In the genomic region with DNA sequence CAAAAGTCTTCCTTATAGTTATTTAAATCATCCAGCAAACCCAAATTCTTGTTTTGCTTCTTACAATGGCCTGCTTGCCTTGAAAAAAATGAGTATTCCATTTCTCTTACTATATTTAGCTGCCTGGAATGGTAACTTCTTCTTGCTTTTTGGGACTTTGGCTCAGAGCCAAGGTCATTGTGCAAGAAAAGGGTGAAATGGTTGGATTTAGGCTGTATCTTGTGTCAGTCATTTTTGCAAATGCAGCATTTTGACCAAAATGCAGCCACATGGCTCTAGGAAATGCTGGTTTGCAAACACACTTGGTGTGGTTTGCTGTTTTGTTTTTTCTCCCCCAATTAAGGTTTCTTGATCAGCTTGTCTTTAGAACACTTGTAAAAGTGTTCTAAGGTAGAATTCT, we compare ENCODE assay signal across 29 cellular contexts.
A peak's percentile ranks its signal among the peaks of the same experiment; 100 is the strongest.
DNase-seq lines count a peak whose midpoint lies in the region; ATAC-seq, FAIRE-seq and TF ChIP-seq lines count a peak whose summit lies in the region.
"Had no signal": no experiment of that assay in that cellular context is flagged by ENCODE, and none has a peak within 500 bp of the region (broad histone marks: within the 10 kb centered on the region; RNA-seq: fewer than 3 reads in every experiment).

No MANE protein-coding gene starts in this region.

- ATAC-seq in A549, result no peak
- ATAC-seq: naive thymus-derived CD8-positive, alpha-beta T cell had no signal

- H3K4me2 ChIP-seq in A549, result peak overlapping the region; percentile 69

- no peaks in the 10 kb centered on the region for H3K36me3 ChIP-seq in MG63
- H3K36me3 ChIP-seq: esophagus muscularis mucosa, uterus had no signal

- FAIRE-seq in A549 (lab: Jason Lieb, UNC), result no peak
- FAIRE-seq in D721Med (lab: Jason Lieb, UNC), result no peak
- FAIRE-seq: kidney had no signal

- no peaks in the 10 kb centered on the region for H3K27me3 ChIP-seq in MG63
- H3K27me3 ChIP-seq: esophagus muscularis mucosa, uterus had no signal

- no peak overlapping the region for H3K4me3 ChIP-seq in A549
- H3K4me3 ChIP-seq in MG63, result no peak overlapping the region
- H3K4me3 ChIP-seq: esophagus muscularis mucosa, uterus had no signal

- DNase-seq in A549 (ENCODE audit: low read depth in 1 of 2, low spot score in 1 of 2), result no peak
- peak; percentile 50 for DNase-seq in LHCN-M2 (ENCODE audit: low read depth)
- peak; percentile 10 to 25 for DNase-seq in erythroblast (lab: John Stamatoyannopoulos, UW)
- DNase-seq in myocyte (ENCODE audit: low read depth), result peak; percentile 66
- no peak for DNase-seq in retina
- no peak for DNase-seq in D721Med (ENCODE audit: insufficient read length, low spot score)
- no peak for DNase-seq in RKO (ENCODE audit: low spot score)
- no peak for DNase-seq in MG63
- DNase-seq: activated CD4-positive, alpha-beta T cell treated with anti-CD3 and anti-CD28 coated beads, Interleukin-2, amount 10 ng/mL, durations not matched to agents 7 days and 5 days; activated gamma-delta T cell; amygdala; caudate nucleus; CD4-positive, CD25-positive, alpha-beta regulatory T cell; DMS79; HFFc6; hypothalamus; KG1; kidney; mesenchymal stem cell; naive thymus-derived CD8-positive, alpha-beta T cell; NCI-H1092 treated with DMSO at 0.1 percent for 48 hours; NCI-H2081; NCI-H510A; posterior cingulate gyrus; SIG-M5; stimulated activated CD8-positive, alpha-beta memory T cell treated with anti-CD3 and anti-CD28 coated beads, Interleukin-4, amount 100 ng/mL, for 48 hours; substantia nigra had no signal

- no peak for TF ChIP-seq CTCF in A549 (IDR thresholded peaks at IDR 0.05)
- TF ChIP-seq CTCF in D721Med (IDR thresholded peaks at IDR 0.05; ENCODE audit: insufficient read depth, missing control alignments), result no peak

- H3K9me3 ChIP-seq in A549, result no peaks in the 10 kb centered on the region
- peaks cover 7% of the 10 kb centered on the region for H3K9me3 ChIP-seq in MG63
- H3K9me3 ChIP-seq: esophagus muscularis mucosa, uterus had no signal

- CTCF ChIA-PET in A549 (lab: Yijun Ruan, JAX), result interaction anchor here (1.4 to 2.4 kb wide), 3 partner anchors 45 to 314 kb away, joined by 3 to 8 read pairs (median 4); no protein-coding TSS in a partner anchor

- peaks cover 43% of the 10 kb centered on the region for H3K4me1 ChIP-seq in A549
- H3K4me1 ChIP-seq: uterus had no signal

- no peak for TF ChIP-seq EP300 in A549 (IDR thresholded peaks at IDR 0.05)

- POLR2A ChIA-PET in A549 (lab: Yijun Ruan, JAX), result no interaction called here

- TF ChIP-seq RAD21 in A549 (conservative IDR thresholded peaks at IDR 0.05 in 1 of 2, IDR thresholded peaks at IDR 0.05 in 1 of 2), result no peak

- no peak for TF ChIP-seq POLR2A in A549 (IDR thresholded peaks at IDR 0.05; ENCODE audit: low read length)
- no peak for TF ChIP-seq POLR2A in erythroblast (IDR thresholded peaks at IDR 0.05; ENCODE audit: low read length)

- peak overlapping the region; percentile 76 to 81 for H3K27ac ChIP-seq in A549
- H3K27ac ChIP-seq: esophagus muscularis mucosa, uterus had no signal

TF ChIP-seq in A549, 52 proteins besides CTCF, POLR2A, EP300 and RAD21:
- TF ChIP-seq MAFK (IDR thresholded peaks at IDR 0.05; ENCODE audit: partially characterized antibody) (peak; percentile 83), CEBPB (IDR thresholded peaks at IDR 0.05) (peak; percentile 61 to 83; a peak in 3 of 4 replicates), NR3C1 (IDR thresholded peaks at IDR 0.05) (no peak)

Comparison
In these comparisons a context has a peak if more than half of its experiments do, and no peak if none do; other contexts are left out.
1. DNase-seq: peak in LHCN-M2 (single experiment), erythroblast (2 of 2) and myocyte (single experiment); none in A549 (0 of 2), retina (single experiment), D721Med (single experiment), RKO (single experiment) and MG63 (single experiment).